1 cellular context compared by ENCODE assay signal in the genomic region with DNA sequence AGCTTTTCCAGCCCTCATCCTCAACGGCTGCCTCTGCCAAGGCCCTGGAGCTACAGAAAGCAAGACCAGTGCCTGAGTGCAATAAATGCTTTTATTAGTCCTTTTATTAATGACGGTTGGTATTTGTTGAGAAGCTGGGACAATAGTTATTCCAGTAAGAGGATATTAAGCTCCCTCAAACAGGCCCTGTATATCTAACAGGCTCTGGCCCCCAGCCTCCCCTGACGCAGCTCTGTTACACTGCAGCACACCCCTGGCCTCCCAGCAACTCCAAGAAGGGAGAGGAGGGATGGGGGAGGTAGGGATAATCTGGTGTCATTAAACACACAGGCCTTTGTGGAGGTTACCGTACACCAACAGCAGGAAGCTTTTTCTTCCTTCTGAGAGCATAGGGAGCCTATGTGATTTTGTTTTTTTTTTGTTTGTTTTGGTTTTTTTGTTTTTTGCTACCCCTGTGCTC.
TF ChIP-seq lines count a peak whose summit lies in the region.

No MANE protein-coding gene starts in this region.

TF ChIP-seq in K562, 482 proteins besides CTCF, POLR2A, EP300 and RAD21 (continues in another document):
- TF ChIP-seq FOS (IDR thresholded peaks at IDR 0.05; ENCODE audit: extremely low read depth, insufficient read length) (no peak), SPI1 (IDR thresholded peaks at IDR 0.05; ENCODE audit: borderline replicate concordance, low read depth, low read length) (no peak), RFX1 (IDR thresholded peaks at IDR 0.05) (no peak), MEF2D (tag; conservative IDR thresholded peaks at IDR 0.05; ENCODE audit: low read depth) (no peak), DACH1 (IDR thresholded peaks at IDR 0.05; ENCODE audit: partially characterized antibody) (peak; percentile 45), TGIF2 (CRISPR knock-in tag; IDR thresholded peaks at IDR 0.05) (no peak), TCF7 (IDR thresholded peaks at IDR 0.05; ENCODE audit: borderline replicate concordance) (no peak), ZNF695 (CRISPR knock-in tag; IDR thresholded peaks at IDR 0.05) (no peak), MEIS2 (IDR thresholded peaks at IDR 0.05; ENCODE audit: partially characterized antibody) (no peak), CREB1 (IDR thresholded peaks at IDR 0.05) (no peak), CREB1 (CRISPR knock-in tag; IDR thresholded peaks at IDR 0.05) (no peak), POLR2G (IDR thresholded peaks at IDR 0.05; ENCODE audit: low read depth, low read length) (no peak), BCOR (IDR thresholded peaks at IDR 0.05) (no peak), HIVEP1 (CRISPR knock-in tag; IDR thresholded peaks at IDR 0.05) (no peak), KAT7 (CRISPR knock-in tag; IDR thresholded peaks at IDR 0.05; ENCODE audit: borderline replicate concordance) (no peak), GABPB1 (CRISPR knock-in tag; IDR thresholded peaks at IDR 0.05) (no peak), ILK (tag; IDR thresholded peaks at IDR 0.05; ENCODE audit: borderline replicate concordance, low read depth) (no peak), ASH1L (IDR thresholded peaks at IDR 0.05; ENCODE audit: borderline replicate concordance, low read depth, partially characterized antibody) (no peak), SUPT5H (IDR thresholded peaks at IDR 0.05) (no peak), ZKSCAN1 (IDR thresholded peaks at IDR 0.05; ENCODE audit: low read depth, low read length) (no peak), ZBTB8A (IDR thresholded peaks at IDR 0.05; ENCODE audit: partially characterized antibody) (no peak), POLR2B (IDR thresholded peaks at IDR 0.05; ENCODE audit: low read depth, partially characterized antibody) (no peak), ZNF143 (CRISPR knock-in tag; IDR thresholded peaks at IDR 0.05) (no peak), CHD1 (IDR thresholded peaks at IDR 0.05; ENCODE audit: low read length) (no peak), ZNF124 (CRISPR knock-in tag; IDR thresholded peaks at IDR 0.05) (no peak), STAT5A (IDR thresholded peaks at IDR 0.05; ENCODE audit: borderline replicate concordance, low read length) (no peak), LEF1 (IDR thresholded peaks at IDR 0.05) (no peak), SMARCA4 (IDR thresholded peaks at IDR 0.05) (no peak), NFXL1 (CRISPR knock-in tag; IDR thresholded peaks at IDR 0.05) (no peak), STAT5B (CRISPR knock-in tag; IDR thresholded peaks at IDR 0.05) (no peak)
- TF ChIP-seq, protein P1, sequence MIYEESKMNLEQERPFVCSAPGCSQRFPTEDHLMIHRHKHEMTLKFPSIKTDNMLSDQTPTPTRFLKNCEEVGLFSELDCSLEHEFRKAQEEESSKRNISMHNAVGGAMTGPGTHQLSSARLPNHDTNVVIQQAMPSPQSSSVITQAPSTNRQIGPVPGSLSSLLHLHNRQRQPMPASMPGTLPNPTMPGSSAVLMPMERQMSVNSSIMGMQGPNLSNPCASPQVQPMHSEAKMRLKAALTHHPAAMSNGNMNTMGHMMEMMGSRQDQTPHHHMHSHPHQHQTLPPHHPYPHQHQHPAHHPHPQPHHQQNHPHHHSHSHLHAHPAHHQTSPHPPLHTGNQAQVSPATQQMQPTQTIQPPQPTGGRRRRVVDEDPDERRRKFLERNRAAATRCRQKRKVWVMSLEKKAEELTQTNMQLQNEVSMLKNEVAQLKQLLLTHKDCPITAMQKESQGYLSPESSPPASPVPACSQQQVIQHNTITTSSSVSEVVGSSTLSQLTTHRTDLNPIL (CRISPR knock-in tag; IDR thresholded peaks at IDR 0.05), result no peak
- TF ChIP-seq, protein P2, sequence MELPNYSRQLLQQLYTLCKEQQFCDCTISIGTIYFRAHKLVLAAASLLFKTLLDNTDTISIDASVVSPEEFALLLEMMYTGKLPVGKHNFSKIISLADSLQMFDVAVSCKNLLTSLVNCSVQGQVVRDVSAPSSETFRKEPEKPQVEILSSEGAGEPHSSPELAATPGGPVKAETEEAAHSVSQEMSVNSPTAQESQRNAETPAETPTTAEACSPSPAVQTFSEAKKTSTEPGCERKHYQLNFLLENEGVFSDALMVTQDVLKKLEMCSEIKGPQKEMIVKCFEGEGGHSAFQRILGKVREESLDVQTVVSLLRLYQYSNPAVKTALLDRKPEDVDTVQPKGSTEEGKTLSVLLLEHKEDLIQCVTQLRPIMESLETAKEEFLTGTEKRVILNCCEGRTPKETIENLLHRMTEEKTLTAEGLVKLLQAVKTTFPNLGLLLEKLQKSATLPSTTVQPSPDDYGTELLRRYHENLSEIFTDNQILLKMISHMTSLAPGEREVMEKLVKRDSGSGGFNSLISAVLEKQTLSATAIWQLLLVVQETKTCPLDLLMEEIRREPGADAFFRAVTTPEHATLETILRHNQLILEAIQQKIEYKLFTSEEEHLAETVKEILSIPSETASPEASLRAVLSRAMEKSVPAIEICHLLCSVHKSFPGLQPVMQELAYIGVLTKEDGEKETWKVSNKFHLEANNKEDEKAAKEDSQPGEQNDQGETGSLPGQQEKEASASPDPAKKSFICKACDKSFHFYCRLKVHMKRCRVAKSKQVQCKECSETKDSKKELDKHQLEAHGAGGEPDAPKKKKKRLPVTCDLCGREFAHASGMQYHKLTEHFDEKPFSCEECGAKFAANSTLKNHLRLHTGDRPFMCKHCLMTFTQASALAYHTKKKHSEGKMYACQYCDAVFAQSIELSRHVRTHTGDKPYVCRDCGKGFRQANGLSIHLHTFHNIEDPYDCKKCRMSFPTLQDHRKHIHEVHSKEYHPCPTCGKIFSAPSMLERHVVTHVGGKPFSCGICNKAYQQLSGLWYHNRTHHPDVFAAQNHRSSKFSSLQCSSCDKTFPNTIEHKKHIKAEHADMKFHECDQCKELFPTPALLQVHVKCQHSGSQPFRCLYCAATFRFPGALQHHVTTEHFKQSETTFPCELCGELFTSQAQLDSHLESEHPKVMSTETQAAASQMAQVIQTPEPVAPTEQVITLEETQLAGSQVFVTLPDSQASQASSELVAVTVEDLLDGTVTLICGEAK (IDR thresholded peaks at IDR 0.05), result no peak
- TF ChIP-seq, protein P2 (CRISPR knock-in tag; IDR thresholded peaks at IDR 0.05), result no peak
- TF ChIP-seq, protein P3, sequence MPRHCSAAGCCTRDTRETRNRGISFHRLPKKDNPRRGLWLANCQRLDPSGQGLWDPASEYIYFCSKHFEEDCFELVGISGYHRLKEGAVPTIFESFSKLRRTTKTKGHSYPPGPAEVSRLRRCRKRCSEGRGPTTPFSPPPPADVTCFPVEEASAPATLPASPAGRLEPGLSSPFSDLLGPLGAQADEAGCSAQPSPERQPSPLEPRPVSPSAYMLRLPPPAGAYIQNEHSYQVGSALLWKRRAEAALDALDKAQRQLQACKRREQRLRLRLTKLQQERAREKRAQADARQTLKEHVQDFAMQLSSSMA (CRISPR knock-in tag; IDR thresholded peaks at IDR 0.05), result no peak
- TF ChIP-seq, protein P4, sequence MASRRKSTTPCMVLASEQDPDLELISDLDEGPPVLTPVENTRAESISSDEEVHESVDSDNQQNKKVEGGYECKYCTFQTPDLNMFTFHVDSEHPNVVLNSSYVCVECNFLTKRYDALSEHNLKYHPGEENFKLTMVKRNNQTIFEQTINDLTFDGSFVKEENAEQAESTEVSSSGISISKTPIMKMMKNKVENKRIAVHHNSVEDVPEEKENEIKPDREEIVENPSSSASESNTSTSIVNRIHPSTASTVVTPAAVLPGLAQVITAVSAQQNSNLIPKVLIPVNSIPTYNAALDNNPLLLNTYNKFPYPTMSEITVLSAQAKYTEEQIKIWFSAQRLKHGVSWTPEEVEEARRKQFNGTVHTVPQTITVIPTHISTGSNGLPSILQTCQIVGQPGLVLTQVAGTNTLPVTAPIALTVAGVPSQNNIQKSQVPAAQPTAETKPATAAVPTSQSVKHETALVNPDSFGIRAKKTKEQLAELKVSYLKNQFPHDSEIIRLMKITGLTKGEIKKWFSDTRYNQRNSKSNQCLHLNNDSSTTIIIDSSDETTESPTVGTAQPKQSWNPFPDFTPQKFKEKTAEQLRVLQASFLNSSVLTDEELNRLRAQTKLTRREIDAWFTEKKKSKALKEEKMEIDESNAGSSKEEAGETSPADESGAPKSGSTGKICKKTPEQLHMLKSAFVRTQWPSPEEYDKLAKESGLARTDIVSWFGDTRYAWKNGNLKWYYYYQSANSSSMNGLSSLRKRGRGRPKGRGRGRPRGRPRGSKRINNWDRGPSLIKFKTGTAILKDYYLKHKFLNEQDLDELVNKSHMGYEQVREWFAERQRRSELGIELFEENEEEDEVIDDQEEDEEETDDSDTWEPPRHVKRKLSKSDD (conservative IDR thresholded peaks at IDR 0.05; ENCODE audit: low read length), result no peak
- TF ChIP-seq, protein P5, sequence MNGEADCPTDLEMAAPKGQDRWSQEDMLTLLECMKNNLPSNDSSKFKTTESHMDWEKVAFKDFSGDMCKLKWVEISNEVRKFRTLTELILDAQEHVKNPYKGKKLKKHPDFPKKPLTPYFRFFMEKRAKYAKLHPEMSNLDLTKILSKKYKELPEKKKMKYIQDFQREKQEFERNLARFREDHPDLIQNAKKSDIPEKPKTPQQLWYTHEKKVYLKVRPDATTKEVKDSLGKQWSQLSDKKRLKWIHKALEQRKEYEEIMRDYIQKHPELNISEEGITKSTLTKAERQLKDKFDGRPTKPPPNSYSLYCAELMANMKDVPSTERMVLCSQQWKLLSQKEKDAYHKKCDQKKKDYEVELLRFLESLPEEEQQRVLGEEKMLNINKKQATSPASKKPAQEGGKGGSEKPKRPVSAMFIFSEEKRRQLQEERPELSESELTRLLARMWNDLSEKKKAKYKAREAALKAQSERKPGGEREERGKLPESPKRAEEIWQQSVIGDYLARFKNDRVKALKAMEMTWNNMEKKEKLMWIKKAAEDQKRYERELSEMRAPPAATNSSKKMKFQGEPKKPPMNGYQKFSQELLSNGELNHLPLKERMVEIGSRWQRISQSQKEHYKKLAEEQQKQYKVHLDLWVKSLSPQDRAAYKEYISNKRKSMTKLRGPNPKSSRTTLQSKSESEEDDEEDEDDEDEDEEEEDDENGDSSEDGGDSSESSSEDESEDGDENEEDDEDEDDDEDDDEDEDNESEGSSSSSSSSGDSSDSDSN (IDR thresholded peaks at IDR 0.05; ENCODE audit: borderline replicate concordance in 1 of 2, low read depth in 2 of 2, low read length in 2 of 2), result peak in 1 of 2 experiments; percentile 8; a peak in 1 of 4 replicates
- TF ChIP-seq, protein P6, sequence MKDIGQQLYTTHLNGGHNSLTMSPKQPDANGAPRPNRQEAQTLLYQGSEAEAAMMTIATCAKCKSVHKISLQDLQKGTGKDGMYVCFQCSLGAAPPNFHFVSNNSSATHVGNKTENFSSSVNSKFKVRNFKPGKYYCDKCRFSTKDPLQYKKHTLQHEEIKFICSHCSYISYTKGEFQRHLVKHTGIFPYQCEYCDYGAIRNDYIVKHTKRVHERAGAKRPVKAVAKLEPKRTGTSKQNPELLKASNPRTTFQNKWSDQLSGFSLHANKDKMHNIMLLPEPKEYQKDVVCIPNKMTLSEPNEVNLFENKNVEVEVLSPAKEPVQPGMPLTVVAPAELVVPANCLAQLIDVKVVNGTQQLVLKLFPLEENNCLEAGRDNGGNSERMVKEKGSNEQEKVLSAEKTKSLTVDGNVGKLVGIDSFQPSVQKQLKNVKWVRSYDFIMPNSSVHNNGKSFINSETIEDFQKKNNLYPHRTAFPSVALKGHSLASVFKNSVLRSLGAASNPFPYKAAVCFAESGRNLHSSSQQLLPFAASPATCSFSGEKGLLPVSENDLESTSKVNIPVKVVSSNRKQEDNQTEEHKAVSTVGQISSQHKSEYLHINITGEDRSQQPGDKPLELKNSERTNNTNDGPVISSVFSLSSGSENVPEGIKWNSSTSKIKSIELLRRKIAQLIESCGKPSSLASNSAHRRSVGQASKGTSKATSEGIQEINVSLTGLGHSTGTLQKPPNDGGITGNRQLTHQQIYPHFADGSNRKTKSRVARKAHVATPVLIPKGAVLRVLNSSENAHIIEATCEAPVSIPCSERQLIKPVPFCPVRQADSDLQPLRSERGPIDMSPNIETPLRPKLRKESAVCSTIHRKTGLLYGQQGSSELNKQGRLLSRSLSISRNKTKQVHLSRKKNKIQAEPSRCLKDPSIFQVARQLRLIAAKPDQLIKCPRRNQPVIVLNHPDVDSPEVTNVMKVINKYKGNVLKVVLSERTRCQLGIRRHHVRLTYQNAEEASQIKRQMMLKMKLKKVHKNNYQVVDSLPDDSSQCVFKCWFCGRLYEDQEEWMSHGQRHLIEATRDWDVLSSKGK (CRISPR knock-in tag; IDR thresholded peaks at IDR 0.05), result no peak
